2 cellular contexts compared by ENCODE assay signal in the genomic region with DNA sequence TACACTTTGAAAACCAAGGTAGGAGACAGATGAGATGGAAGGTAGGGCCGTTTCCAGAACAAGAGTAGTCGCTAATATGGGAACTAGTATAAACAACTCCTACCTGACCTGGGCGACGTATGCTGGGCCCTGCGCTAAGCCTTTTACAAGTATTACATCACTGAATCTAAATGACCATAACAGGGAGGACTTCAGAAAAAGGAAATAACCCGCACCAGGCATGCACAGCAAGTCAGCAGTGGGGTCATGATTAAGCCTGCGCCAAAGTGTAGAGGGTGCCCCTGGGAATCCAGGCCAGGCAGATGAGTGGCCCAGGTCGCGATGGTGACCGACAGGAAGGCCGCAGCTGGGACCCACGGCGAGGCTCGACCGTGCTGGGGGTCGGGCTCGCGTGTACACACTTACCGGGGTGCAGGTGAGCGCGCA.
TF ChIP-seq lines count a peak whose summit lies in the region.

No MANE protein-coding gene starts in this region.

TF ChIP-seq in IMR-90, 13 proteins besides CTCF, POLR2A, EP300 and RAD21:
- no peak for TF ChIP-seq MXI1 (IDR thresholded peaks at IDR 0.05; ENCODE audit: borderline replicate concordance, low read depth, low read length)
- peak; percentile 25; the same call in 1 of the 2 replicates for TF ChIP-seq CEBPB (IDR thresholded peaks at IDR 0.05; ENCODE audit: low read depth, low read length)
- no peak for TF ChIP-seq FOS (IDR thresholded peaks at IDR 0.05; ENCODE audit: low read depth, low read length)

TF ChIP-seq in HepG2, 621 proteins besides CTCF, POLR2A, EP300 and RAD21 (continues in another document):
- TF ChIP-seq MED1 (CRISPR knock-in tag; IDR thresholded peaks at IDR 0.05), result no peak
- TF ChIP-seq EEA1 (CRISPR knock-in tag; IDR thresholded peaks at IDR 0.05; ENCODE audit: borderline replicate concordance), result no peak
- TF ChIP-seq TIGD3 (CRISPR knock-in tag; IDR thresholded peaks at IDR 0.05; ENCODE audit: borderline replicate concordance), result no peak
- TF ChIP-seq, protein P1, sequence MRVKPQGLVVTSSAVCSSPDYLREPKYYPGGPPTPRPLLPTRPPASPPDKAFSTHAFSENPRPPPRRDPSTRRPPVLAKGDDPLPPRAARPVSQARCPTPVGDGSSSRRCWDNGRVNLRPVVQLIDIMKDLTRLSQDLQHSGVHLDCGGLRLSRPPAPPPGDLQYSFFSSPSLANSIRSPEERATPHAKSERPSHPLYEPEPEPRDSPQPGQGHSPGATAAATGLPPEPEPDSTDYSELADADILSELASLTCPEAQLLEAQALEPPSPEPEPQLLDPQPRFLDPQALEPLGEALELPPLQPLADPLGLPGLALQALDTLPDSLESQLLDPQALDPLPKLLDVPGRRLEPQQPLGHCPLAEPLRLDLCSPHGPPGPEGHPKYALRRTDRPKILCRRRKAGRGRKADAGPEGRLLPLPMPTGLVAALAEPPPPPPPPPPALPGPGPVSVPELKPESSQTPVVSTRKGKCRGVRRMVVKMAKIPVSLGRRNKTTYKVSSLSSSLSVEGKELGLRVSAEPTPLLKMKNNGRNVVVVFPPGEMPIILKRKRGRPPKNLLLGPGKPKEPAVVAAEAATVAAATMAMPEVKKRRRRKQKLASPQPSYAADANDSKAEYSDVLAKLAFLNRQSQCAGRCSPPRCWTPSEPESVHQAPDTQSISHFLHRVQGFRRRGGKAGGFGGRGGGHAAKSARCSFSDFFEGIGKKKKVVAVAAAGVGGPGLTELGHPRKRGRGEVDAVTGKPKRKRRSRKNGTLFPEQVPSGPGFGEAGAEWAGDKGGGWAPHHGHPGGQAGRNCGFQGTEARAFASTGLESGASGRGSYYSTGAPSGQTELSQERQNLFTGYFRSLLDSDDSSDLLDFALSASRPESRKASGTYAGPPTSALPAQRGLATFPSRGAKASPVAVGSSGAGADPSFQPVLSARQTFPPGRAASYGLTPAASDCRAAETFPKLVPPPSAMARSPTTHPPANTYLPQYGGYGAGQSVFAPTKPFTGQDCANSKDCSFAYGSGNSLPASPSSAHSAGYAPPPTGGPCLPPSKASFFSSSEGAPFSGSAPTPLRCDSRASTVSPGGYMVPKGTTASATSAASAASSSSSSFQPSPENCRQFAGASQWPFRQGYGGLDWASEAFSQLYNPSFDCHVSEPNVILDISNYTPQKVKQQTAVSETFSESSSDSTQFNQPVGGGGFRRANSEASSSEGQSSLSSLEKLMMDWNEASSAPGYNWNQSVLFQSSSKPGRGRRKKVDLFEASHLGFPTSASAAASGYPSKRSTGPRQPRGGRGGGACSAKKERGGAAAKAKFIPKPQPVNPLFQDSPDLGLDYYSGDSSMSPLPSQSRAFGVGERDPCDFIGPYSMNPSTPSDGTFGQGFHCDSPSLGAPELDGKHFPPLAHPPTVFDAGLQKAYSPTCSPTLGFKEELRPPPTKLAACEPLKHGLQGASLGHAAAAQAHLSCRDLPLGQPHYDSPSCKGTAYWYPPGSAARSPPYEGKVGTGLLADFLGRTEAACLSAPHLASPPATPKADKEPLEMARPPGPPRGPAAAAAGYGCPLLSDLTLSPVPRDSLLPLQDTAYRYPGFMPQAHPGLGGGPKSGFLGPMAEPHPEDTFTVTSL (CRISPR knock-in tag; IDR thresholded peaks at IDR 0.05; ENCODE audit: borderline replicate concordance), result no peak
- no peak for TF ChIP-seq FOXJ3 (CRISPR knock-in tag; IDR thresholded peaks at IDR 0.05; ENCODE audit: borderline replicate concordance)
- TF ChIP-seq FOXM1 (CRISPR knock-in tag; IDR thresholded peaks at IDR 0.05), result no peak
- TF ChIP-seq ZBTB7A (CRISPR knock-in tag; IDR thresholded peaks at IDR 0.05), result no peak
- TF ChIP-seq SMARCE1 (IDR thresholded peaks at IDR 0.05; ENCODE audit: borderline replicate concordance), result no peak
- TF ChIP-seq RARA (CRISPR knock-in tag; IDR thresholded peaks at IDR 0.05), result 0 out of 2 replicates have a peak, but pooled peaks have one; percentile 6
- TF ChIP-seq, protein P2, sequence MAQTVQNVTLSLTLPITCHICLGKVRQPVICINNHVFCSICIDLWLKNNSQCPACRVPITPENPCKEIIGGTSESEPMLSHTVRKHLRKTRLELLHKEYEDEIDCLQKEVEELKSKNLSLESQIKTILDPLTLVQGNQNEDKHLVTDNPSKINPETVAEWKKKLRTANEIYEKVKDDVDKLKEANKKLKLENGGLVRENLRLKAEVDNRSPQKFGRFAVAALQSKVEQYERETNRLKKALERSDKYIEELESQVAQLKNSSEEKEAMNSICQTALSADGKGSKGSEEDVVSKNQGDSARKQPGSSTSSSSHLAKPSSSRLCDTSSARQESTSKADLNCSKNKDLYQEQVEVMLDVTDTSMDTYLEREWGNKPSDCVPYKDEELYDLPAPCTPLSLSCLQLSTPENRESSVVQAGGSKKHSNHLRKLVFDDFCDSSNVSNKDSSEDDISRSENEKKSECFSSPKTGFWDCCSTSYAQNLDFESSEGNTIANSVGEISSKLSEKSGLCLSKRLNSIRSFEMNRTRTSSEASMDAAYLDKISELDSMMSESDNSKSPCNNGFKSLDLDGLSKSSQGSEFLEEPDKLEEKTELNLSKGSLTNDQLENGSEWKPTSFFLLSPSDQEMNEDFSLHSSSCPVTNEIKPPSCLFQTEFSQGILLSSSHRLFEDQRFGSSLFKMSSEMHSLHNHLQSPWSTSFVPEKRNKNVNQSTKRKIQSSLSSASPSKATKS (CRISPR knock-in tag; IDR thresholded peaks at IDR 0.05), result no peak
- TF ChIP-seq GFI1 (CRISPR knock-in tag; IDR thresholded peaks at IDR 0.05; ENCODE audit: borderline replicate concordance), result no peak
- no peak for TF ChIP-seq FOXA1 (IDR thresholded peaks at IDR 0.05)
- 0 out of 2 replicates have a peak, but pooled peaks have one; percentile 14 for TF ChIP-seq FOXA1 (CRISPR knock-in tag; IDR thresholded peaks at IDR 0.05)
- TF ChIP-seq MEF2D (CRISPR knock-in tag; IDR thresholded peaks at IDR 0.05), result 0 out of 2 replicates have a peak, but pooled peaks have one; percentile 32
- TF ChIP-seq, protein P3, sequence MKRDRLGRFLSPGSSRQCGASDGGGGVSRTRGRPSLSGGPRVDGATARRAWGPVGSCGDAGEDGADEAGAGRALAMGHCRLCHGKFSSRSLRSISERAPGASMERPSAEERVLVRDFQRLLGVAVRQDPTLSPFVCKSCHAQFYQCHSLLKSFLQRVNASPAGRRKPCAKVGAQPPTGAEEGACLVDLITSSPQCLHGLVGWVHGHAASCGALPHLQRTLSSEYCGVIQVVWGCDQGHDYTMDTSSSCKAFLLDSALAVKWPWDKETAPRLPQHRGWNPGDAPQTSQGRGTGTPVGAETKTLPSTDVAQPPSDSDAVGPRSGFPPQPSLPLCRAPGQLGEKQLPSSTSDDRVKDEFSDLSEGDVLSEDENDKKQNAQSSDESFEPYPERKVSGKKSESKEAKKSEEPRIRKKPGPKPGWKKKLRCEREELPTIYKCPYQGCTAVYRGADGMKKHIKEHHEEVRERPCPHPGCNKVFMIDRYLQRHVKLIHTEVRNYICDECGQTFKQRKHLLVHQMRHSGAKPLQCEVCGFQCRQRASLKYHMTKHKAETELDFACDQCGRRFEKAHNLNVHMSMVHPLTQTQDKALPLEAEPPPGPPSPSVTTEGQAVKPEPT (CRISPR knock-in tag; IDR thresholded peaks at IDR 0.05; ENCODE audit: low read depth), result no peak
- TF ChIP-seq PHF8 (CRISPR knock-in tag; IDR thresholded peaks at IDR 0.05), result no peak
- TF ChIP-seq ZKSCAN5 (CRISPR knock-in tag; IDR thresholded peaks at IDR 0.05), result no peak
- TF ChIP-seq KDM2A (CRISPR knock-in tag; IDR thresholded peaks at IDR 0.05; ENCODE audit: borderline replicate concordance, low read depth), result no peak
- TF ChIP-seq ZNF768 (CRISPR knock-in tag; IDR thresholded peaks at IDR 0.05), result 0 out of 2 replicates have a peak, but pooled peaks have one; percentile 22
- 0 out of 2 replicates have a peak, but pooled peaks have one; percentile 12 for TF ChIP-seq ZNF589 (CRISPR knock-in tag; conservative IDR thresholded peaks at IDR 0.05)
- TF ChIP-seq ARNTL (CRISPR knock-in tag; IDR thresholded peaks at IDR 0.05), result no peak
- TF ChIP-seq ZNF740 (CRISPR knock-in tag; IDR thresholded peaks at IDR 0.05), result no peak
- no peak for TF ChIP-seq HNRNPL (IDR thresholded peaks at IDR 0.05; ENCODE audit: low read depth, low read length)
- TF ChIP-seq GABPA (IDR thresholded peaks at IDR 0.05; ENCODE audit: low read depth, low read length), result no peak
- TF ChIP-seq GABPA (CRISPR knock-in tag; IDR thresholded peaks at IDR 0.05; ENCODE audit: low read depth), result peak; percentile 30; the same call in 1 of the 2 replicates
- no peak for TF ChIP-seq TP53 (CRISPR knock-in tag; conservative IDR thresholded peaks at IDR 0.05)
- TF ChIP-seq PCBP1 (IDR thresholded peaks at IDR 0.05; ENCODE audit: borderline replicate concordance, low read depth, low read length), result no peak
- TF ChIP-seq ZSCAN12 (CRISPR knock-in tag; IDR thresholded peaks at IDR 0.05), result no peak
- TF ChIP-seq ZNF547 (CRISPR knock-in tag; IDR thresholded peaks at IDR 0.05), result no peak
- TF ChIP-seq, protein P4, sequence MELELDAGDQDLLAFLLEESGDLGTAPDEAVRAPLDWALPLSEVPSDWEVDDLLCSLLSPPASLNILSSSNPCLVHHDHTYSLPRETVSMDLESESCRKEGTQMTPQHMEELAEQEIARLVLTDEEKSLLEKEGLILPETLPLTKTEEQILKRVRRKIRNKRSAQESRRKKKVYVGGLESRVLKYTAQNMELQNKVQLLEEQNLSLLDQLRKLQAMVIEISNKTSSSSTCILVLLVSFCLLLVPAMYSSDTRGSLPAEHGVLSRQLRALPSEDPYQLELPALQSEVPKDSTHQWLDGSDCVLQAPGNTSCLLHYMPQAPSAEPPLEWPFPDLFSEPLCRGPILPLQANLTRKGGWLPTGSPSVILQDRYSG (CRISPR knock-in tag; IDR thresholded peaks at IDR 0.05), result no peak
- TF ChIP-seq ZSCAN30 (CRISPR knock-in tag; IDR thresholded peaks at IDR 0.05), result no peak
- TF ChIP-seq SRY (CRISPR knock-in tag; IDR thresholded peaks at IDR 0.05), result no peak
- TF ChIP-seq ZNF274 (CRISPR knock-in tag; IDR thresholded peaks at IDR 0.05), result no peak
- no peak for TF ChIP-seq ZNF343 (CRISPR knock-in tag; IDR thresholded peaks at IDR 0.05)
- TF ChIP-seq DRAP1 (CRISPR knock-in tag; IDR thresholded peaks at IDR 0.05), result no peak
- TF ChIP-seq NFIC (IDR thresholded peaks at IDR 0.05; ENCODE audit: low read length), result no peak
- TF ChIP-seq, protein P5, sequence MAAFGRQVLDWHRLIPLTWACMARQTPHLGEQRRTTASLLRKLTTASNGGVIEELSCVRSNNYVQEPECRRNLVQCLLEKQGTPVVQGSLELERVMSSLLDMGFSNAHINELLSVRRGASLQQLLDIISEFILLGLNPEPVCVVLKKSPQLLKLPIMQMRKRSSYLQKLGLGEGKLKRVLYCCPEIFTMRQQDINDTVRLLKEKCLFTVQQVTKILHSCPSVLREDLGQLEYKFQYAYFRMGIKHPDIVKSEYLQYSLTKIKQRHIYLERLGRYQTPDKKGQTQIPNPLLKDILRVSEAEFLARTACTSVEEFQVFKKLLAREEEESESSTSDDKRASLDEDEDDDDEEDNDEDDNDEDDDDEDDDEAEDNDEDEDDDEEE (CRISPR knock-in tag; IDR thresholded peaks at IDR 0.05), result peak; percentile 57; the same call in 1 of the 2 replicates
- 0 out of 2 replicates have a peak, but pooled peaks have one; percentile 2 for TF ChIP-seq ZNF710 (CRISPR knock-in tag; IDR thresholded peaks at IDR 0.05; ENCODE audit: borderline replicate concordance)
- TF ChIP-seq, protein P6, sequence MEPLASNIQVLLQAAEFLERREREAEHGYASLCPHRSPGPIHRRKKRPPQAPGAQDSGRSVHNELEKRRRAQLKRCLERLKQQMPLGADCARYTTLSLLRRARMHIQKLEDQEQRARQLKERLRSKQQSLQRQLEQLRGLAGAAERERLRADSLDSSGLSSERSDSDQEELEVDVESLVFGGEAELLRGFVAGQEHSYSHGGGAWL (CRISPR knock-in tag; IDR thresholded peaks at IDR 0.05), result peak; percentile 77; the same call in 1 of the 2 replicates
- no peak for TF ChIP-seq ZNF468 (CRISPR knock-in tag; IDR thresholded peaks at IDR 0.05)
- peak; percentile 48; the same call in 1 of the 2 replicates for TF ChIP-seq CHCHD3 (CRISPR knock-in tag; IDR thresholded peaks at IDR 0.05)
- no peak for TF ChIP-seq ZNF660 (CRISPR knock-in tag; IDR thresholded peaks at IDR 0.05; ENCODE audit: borderline replicate concordance, low read depth)
- TF ChIP-seq NPAS2 (CRISPR knock-in tag; IDR thresholded peaks at IDR 0.05; ENCODE audit: borderline replicate concordance), result no peak
- TF ChIP-seq HMGA1 (CRISPR knock-in tag; conservative IDR thresholded peaks at IDR 0.05), result no peak
